In genomic region chr16:66342294-66342900, GRCh38 we compare ENCODE assay signal across 8 cellular contexts. TPM values are rescaled to one million over a fixed set of nuclear protein-coding genes. Genes with fewer than 3 reads are reported as not detected.
DNase-seq lines count a peak whose midpoint lies in the region; ATAC-seq and TF ChIP-seq lines count a peak whose summit lies in the region.

No MANE protein-coding gene starts in this region.

- peak overlapping the region in 1 of 8 donors; percentile 3 for H3K4me3 Mint-ChIP-seq in CD4-positive, alpha-beta memory T cell

- H3K4me3 ChIP-seq in left ventricle myocardium inferior = no peak overlapping the region
- no peak overlapping the region for H3K4me3 ChIP-seq in RWPE2 (ENCODE audit: severe bottlenecking)
- H3K4me3 ChIP-seq in tibial nerve = no peak overlapping the region
- no peak overlapping the region for H3K4me3 ChIP-seq in gastrocnemius medialis
- H3K4me3 ChIP-seq in CD4-positive, alpha-beta memory T cell (ENCODE audit: low read length in 2 of 2) = no peak overlapping the region

- POLR2A ChIA-PET in CD4-positive, alpha-beta memory T cell (lab: Charles Lee; ENCODE audit: partially characterized antibody) = no interaction called here

- peaks cover 0 to 4% (median 0%) of the 10 kb centered on the region in 8 donors for H3K9me3 Mint-ChIP-seq in CD4-positive, alpha-beta memory T cell

- H3K27ac ChIP-seq in left ventricle myocardium inferior (replicated peaks) (no peak overlapping the region), RWPE2 (ENCODE audit: poor library complexity, severe bottlenecking) (no peak overlapping the region), tibial nerve (no peak overlapping the region), gastrocnemius medialis (no peak overlapping the region)
- H3K27ac ChIP-seq in CD4-positive, alpha-beta memory T cell (ENCODE audit: low read depth, low read length) = no peak overlapping the region

- H3K36me3 Mint-ChIP-seq in CD4-positive, alpha-beta memory T cell = no peaks in the 10 kb centered on the region

- TF ChIP-seq EP300 in tibial nerve (IDR thresholded peaks at IDR 0.05) = no peak

- no peak for TF ChIP-seq POLR2A in tibial nerve (IDR thresholded peaks at IDR 0.05)
- no peak for TF ChIP-seq POLR2A in gastrocnemius medialis (IDR thresholded peaks at IDR 0.05)

- no peaks in the 10 kb centered on the region for H3K4me1 Mint-ChIP-seq in CD4-positive, alpha-beta memory T cell

- DNase-seq in left ventricle myocardium inferior (no peak), left ventricle myocardium superior (no peak), RWPE2 (ENCODE audit: low spot score) (no peak), germinal center (ENCODE audit: low spot score) (peak; percentile 50), tibial nerve (ENCODE audit: low spot score in 2 of 2) (no peak), DMS153 treated with DMSO at 0.1 percent for 48 hours (lab: John Stamatoyannopoulos, UW; ENCODE audit: unreplicated experiment) (no peak), gastrocnemius medialis (no peak)
- no peak for DNase-seq in CD4-positive, alpha-beta memory T cell

- CTCF ChIA-PET in CD4-positive, alpha-beta memory T cell (lab: Charles Lee; ENCODE audit: partially characterized antibody) = interaction anchor here (1.1 to 3.9 kb wide), 5 partner anchors 13 to 63 kb away, joined by 3 to 23 read pairs (median 5); no protein-coding TSS in a partner anchor

- no peaks in the 10 kb centered on the region for H3K4me1 ChIP-seq in left ventricle myocardium inferior
- H3K4me1 ChIP-seq in RWPE2 (ENCODE audit: insufficient read depth, poor library complexity, severe bottlenecking) = no peaks in the 10 kb centered on the region
- H3K4me1 ChIP-seq in tibial nerve = peaks cover 0 to 3% (median 0%) of the 10 kb centered on the region in 4 donors
- no peaks in the 10 kb centered on the region for H3K4me1 ChIP-seq in gastrocnemius medialis
- H3K4me1 ChIP-seq in CD4-positive, alpha-beta memory T cell (ENCODE audit: insufficient read depth, low read length) = no peaks in the 10 kb centered on the region

- WGBS in tibial nerve, 2 donors = 51 to 68% methylated on average over 8 to 9 of the region's 9 CpGs

- in situ Hi-C loops in gastrocnemius medialis (cut with MboI; ENCODE audit: low sequenced_read_pairs in 4 of 4) = no loop called here

- ATAC-seq in left ventricle myocardium superior (no peak), RWPE2 (ENCODE audit: low read depth) (no peak; the same call in 2 of the 3 replicates), gastrocnemius medialis (no peak)

- H3K36me3 ChIP-seq in left ventricle myocardium inferior (no peaks in the 10 kb centered on the region), RWPE2 (ENCODE audit: low read depth) (no peaks in the 10 kb centered on the region), tibial nerve (no peaks in the 10 kb centered on the region), gastrocnemius medialis (no peaks in the 10 kb centered on the region)
- no peaks in the 10 kb centered on the region for H3K36me3 ChIP-seq in CD4-positive, alpha-beta memory T cell (ENCODE audit: insufficient read depth, low read length)

- H3K9me3 ChIP-seq in left ventricle myocardium inferior (replicated peaks) = no peaks in the 10 kb centered on the region
- H3K9me3 ChIP-seq in RWPE2 (ENCODE audit: severe bottlenecking) = no peaks in the 10 kb centered on the region
- H3K9me3 ChIP-seq in tibial nerve = peaks cover 0 to under 1% (median 0%) of the 10 kb centered on the region in 4 donors
- H3K9me3 ChIP-seq in gastrocnemius medialis = no peaks in the 10 kb centered on the region
- H3K9me3 ChIP-seq in CD4-positive, alpha-beta memory T cell (ENCODE audit: control insufficient read depth in 1 of 2, low read length in 2 of 2) = no peaks in the 10 kb centered on the region

- intact Hi-C loops in left ventricle myocardium inferior (cut with micrococcal nuclease) (no loop called here), left ventricle myocardium superior (cut with micrococcal nuclease) (no loop called here), gastrocnemius medialis (cut with DNase I; ENCODE audit: low total_unique reads) (no loop called here)
- intact Hi-C loops in CD4-positive, alpha-beta memory T cell (cut with micrococcal nuclease) = no loop called here

- TF ChIP-seq CTCF in left ventricle myocardium inferior (IDR thresholded peaks at IDR 0.05; ENCODE audit: borderline replicate concordance) (peak; percentile 71), RWPE2 (IDR thresholded peaks at IDR 0.05; ENCODE audit: poor library complexity, severe bottlenecking) (peak; percentile 61), tibial nerve (IDR thresholded peaks at IDR 0.05) (peak in 4 of 5 experiments; percentile 18 to 40 (median 26)), gastrocnemius medialis (IDR thresholded peaks at IDR 0.05 in 4 of 5, conservative IDR thresholded peaks at IDR 0.05 in 1 of 5) (peak in 2 of 5 experiments; percentile 19 to 22)

- no peak overlapping the region for H3K27ac Mint-ChIP-seq in CD4-positive, alpha-beta memory T cell

- peaks cover 18% of the 10 kb centered on the region for H3K27me3 ChIP-seq in left ventricle myocardium inferior (ENCODE audit: low read depth)
- H3K27me3 ChIP-seq in RWPE2 (ENCODE audit: insufficient read depth, poor library complexity, severe bottlenecking) = no peaks in the 10 kb centered on the region
- no peaks in the 10 kb centered on the region for H3K27me3 ChIP-seq in tibial nerve
- H3K27me3 ChIP-seq in gastrocnemius medialis = no peaks in the 10 kb centered on the region
- H3K27me3 ChIP-seq in CD4-positive, alpha-beta memory T cell (ENCODE audit: insufficient read depth, low read length) = no peaks in the 10 kb centered on the region

- peaks cover 17 to 34% of the 10 kb centered on the region in 2 donors for H3K27me3 Mint-ChIP-seq in CD4-positive, alpha-beta memory T cell

RNA-seq across cellular contexts. Expression of gene CDH5, which starts 24.1 kb away (rescaled TPM):
- total RNA-seq in left ventricle myocardium inferior (47.1 TPM), left ventricle myocardium superior (55.0 TPM), tibial nerve (10 to 100 TPM; 47.3 to 79.3 (median 67.0) TPM), gastrocnemius medialis (10 to 100 TPM; 24.3 to 37.4 (median 31.7) TPM)
- not detected for total RNA-seq in CD4-positive, alpha-beta memory T cell
- polyA plus RNA-seq in CD4-positive, alpha-beta memory T cell = not detected

Comparison
In these comparisons a context has a peak if more than half of its experiments do, and no peak if none do; other contexts are left out.
1. RNA of gene CDH5, which starts 24.1 kb away (total RNA-seq): 47.3 to 79.3 TPM in tibial nerve, 55.0 TPM in left ventricle myocardium superior (single experiment), 47.1 TPM in left ventricle myocardium inferior (single experiment) and 24.3 to 37.4 TPM in gastrocnemius medialis; not detected in CD4-positive, alpha-beta memory T cell; every median in the first group is over 10 times any median in the second.